Comparison of ENCODE assay signal across 19 cellular contexts in the genomic region with DNA sequence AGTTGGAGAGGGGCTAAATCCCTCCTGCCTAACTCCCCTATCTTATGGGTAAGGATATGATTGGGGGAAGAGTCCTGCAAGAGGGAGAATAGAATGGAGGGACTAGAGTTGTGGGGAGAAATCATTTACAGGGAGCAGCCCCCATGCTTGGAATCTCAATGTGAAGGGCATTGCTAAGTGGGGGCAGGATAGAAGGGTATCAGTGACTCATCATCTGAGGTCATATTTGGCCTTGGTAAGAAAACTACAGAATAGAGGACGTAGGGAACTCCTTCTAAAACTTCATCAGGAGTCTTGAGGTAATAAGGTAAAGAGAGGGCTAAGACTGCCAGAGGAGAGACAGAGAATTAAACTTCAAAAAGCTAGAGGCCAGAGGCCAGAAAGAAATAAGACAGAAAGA. TPM values are rescaled to one million over a fixed set of nuclear protein-coding genes. Genes with fewer than 3 reads are reported as not detected.
"Had no signal": no experiment of that assay in that cellular context is flagged by ENCODE, and none has a peak within 500 bp of the region (broad histone marks: within the 10 kb centered on the region; RNA-seq: fewer than 3 reads in every experiment).

No MANE protein-coding gene starts in this region.

- H3K27ac ChIP-seq: cardiac muscle cell, left lung, skin epidermis, tibial artery, VCaP had no signal

- H3K4me3 Mint-ChIP-seq: activated CD4-positive, alpha-beta memory T cell treated with anti-CD3 and anti-CD28 coated beads, Interleukin-2, amount 10 ng/mL, durations not matched to agents 7 days and 5 days; activated T-cell treated with anti-CD3 and anti-CD28 coated beads, Interleukin-2, amount 50 U/mL, for 4 hours had no signal

- H3K27ac Mint-ChIP-seq: activated CD4-positive, alpha-beta memory T cell treated with anti-CD3 and anti-CD28 coated beads, Interleukin-2, amount 10 ng/mL, durations not matched to agents 7 days and 5 days had no signal

- ATAC-seq: activated T-cell treated with anti-CD3 and anti-CD28 coated beads, Interleukin-2, amount 50 U/mL, for 4 hours had no signal

- H3K9me3 ChIP-seq: left lung, tibial artery had no signal

- H3K9me3 Mint-ChIP-seq: activated CD4-positive, alpha-beta memory T cell treated with anti-CD3 and anti-CD28 coated beads, Interleukin-2, amount 10 ng/mL, durations not matched to agents 7 days and 5 days; activated T-cell treated with anti-CD3 and anti-CD28 coated beads, Interleukin-2, amount 50 U/mL, for 4 hours had no signal

- DNase-seq: activated CD4-positive, alpha-beta memory T cell treated with anti-CD3 and anti-CD28 coated beads, Interleukin-2, amount 10 ng/mL, durations not matched to agents 7 days and 5 days; activated effector memory CD4-positive, alpha-beta T cell treated with Interleukin-2 at 50 U/mL for 16 hours; activated naive CD4-positive, alpha-beta T cell treated with anti-CD3 and anti-CD28 coated beads, Interleukin-2, amount 50 U/mL, for 16 hours; activated T-cell treated with anti-CD3 and anti-CD28 coated beads, Interleukin-2, amount 50 U/mL, for 4 hours; erythroblast; hippocampal formation; left lung; mesenchymal stem cell; stimulated activated CD4-positive, alpha-beta T cell treated with anti-CD3 and anti-CD28 coated beads, Interleukin-15, amount 100 ng/mL, for 24 hours; stimulated activated CD4-positive, alpha-beta T cell treated with anti-CD3 and anti-CD28 coated beads, Interleukin-4, amount 100 ng/mL, for 1 hour; stimulated activated naive CD4-positive, alpha-beta T cell; T-helper 1 cell; tibial artery had no signal

- H3K36me3 ChIP-seq: cardiac muscle cell, left lung, tibial artery had no signal

- H3K4me3 ChIP-seq: cardiac muscle cell, left lung, skin epidermis, tibial artery had no signal

RNA-seq across cellular contexts. Expression of a gene that starts 0.5 kb away (rescaled TPM):
- total RNA-seq: activated CD4-positive, alpha-beta memory T cell treated with anti-CD3 and anti-CD28 coated beads, Interleukin-2, amount 10 ng/mL, durations not matched to agents 7 days and 5 days; activated T-cell treated with anti-CD3 and anti-CD28 coated beads, Interleukin-2, amount 50 U/mL, for 4 hours; cardiac muscle cell; left lung; osteocyte; pulmonary artery endothelial cell; subcutaneous adipose tissue had no signal
